16 cellular contexts compared by ENCODE assay signal in the genomic region with DNA sequence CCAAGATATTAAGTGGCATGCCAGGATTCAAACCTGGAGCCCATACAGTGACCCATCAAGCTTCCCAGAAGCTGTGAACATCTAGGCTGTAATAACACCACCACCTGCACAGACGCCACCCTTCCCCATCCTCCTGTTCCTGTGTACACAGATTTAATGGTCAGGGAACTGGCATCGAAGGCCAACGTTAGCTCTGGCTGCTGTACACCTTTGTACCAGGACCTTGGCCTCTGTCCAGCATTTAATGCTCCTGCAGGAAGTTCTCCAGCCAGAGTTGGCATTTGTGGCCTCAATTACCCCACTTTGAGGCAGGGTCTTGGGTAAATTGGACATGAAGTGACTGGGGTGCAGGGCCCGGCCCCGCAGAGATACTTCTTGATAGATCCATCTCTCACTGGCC. TPM values are rescaled to one million over a fixed set of nuclear protein-coding genes. Genes with fewer than 3 reads are reported as not detected.
"Had no signal": no experiment of that assay in that cellular context is flagged by ENCODE, and none has a peak within 500 bp of the region (broad histone marks: within the 10 kb centered on the region; RNA-seq: fewer than 3 reads in every experiment).

No MANE protein-coding gene starts in this region.

- ATAC-seq: activated CD4-positive, alpha-beta T cell treated with anti-CD3 and anti-CD28 coated beads for 36 hours; activated CD8-positive, alpha-beta T cell treated with anti-CD3 and anti-CD28 coated beads for 36 hours; activated naive CD8-positive, alpha-beta T cell treated with anti-CD3 and anti-CD28 coated beads, Interleukin-2, amount 50 U/mL, for 24 hours had no signal

- H3K27me3 ChIP-seq: ascending aorta, vagina had no signal

- H3K9me3 ChIP-seq: ascending aorta, esophagus muscularis mucosa, left ventricle myocardium inferior, stomach, vagina had no signal

- H3K27ac ChIP-seq: ascending aorta, esophagus muscularis mucosa, left ventricle myocardium inferior, stomach, vagina, WERI-Rb-1 had no signal

- H3K4me1 ChIP-seq: ascending aorta, esophagus muscularis mucosa, left ventricle myocardium inferior, stomach, vagina had no signal

- DNase-seq: activated CD4-positive, alpha-beta T cell treated with anti-CD3 and anti-CD28 coated beads for 36 hours; activated CD8-positive, alpha-beta memory T cell treated with anti-CD3 and anti-CD28 coated beads, Interleukin-2, amount 50 U/mL, for 4 hours; activated CD8-positive, alpha-beta T cell treated with anti-CD3 and anti-CD28 coated beads for 36 hours; activated naive CD4-positive, alpha-beta T cell; activated naive CD8-positive, alpha-beta T cell treated with anti-CD3 and anti-CD28 coated beads, Interleukin-2, amount 50 U/mL, for 24 hours; left ventricle myocardium inferior; nephron progenitor cell; stimulated activated CD4-positive, alpha-beta T cell treated with anti-CD3 and anti-CD28 coated beads, Interleukin-4, amount 100 ng/mL, for 4 hours; stomach; WERI-Rb-1 had no signal

- H3K4me3 ChIP-seq: ascending aorta, esophagus muscularis mucosa, left ventricle myocardium inferior, stomach, vagina had no signal

- H3K36me3 ChIP-seq: ascending aorta, esophagus muscularis mucosa, left ventricle myocardium inferior, stomach, vagina, WERI-Rb-1 had no signal

RNA-seq across cellular contexts. Expression of a gene that starts 49.3 kb away (rescaled TPM):
- total RNA-seq: activated CD4-positive, alpha-beta T cell treated with anti-CD3 and anti-CD28 coated beads for 36 hours; activated CD8-positive, alpha-beta T cell treated with anti-CD3 and anti-CD28 coated beads for 36 hours; fibroblast of villous mesenchyme; left ventricle myocardium inferior; osteocyte; renal cortical epithelial cell had no signal
